Comparison of ENCODE assay signal across 33 cellular contexts in genomic region chr14:33802737-33803136, GRCh38.
DNase-seq lines count a peak whose midpoint lies in the region; ATAC-seq, FAIRE-seq and TF ChIP-seq lines count a peak whose summit lies in the region.
"Had no signal": no experiment of that assay in that cellular context is flagged by ENCODE, and none has a peak within 500 bp of the region (broad histone marks: within the 10 kb centered on the region; RNA-seq: fewer than 3 reads in every experiment).

No MANE protein-coding gene starts in this region.

- BruUV-seq in HepG2 (replicated peaks; lab: Mats Ljungman, UMichigan): no TSS peak

- no peaks in the 10 kb centered on the region for H3K27me3 Mint-ChIP-seq in progenitor cell of endocrine pancreas

- intact Hi-C loops in HepG2 (cut with micrococcal nuclease; ENCODE audit: unreplicated experiment) (no loop called here), right lobe of liver (cut with DNase I) (no loop called here), dorsolateral prefrontal cortex (cut with DNase I) (no loop called here)

- H3K4me1 ChIP-seq in HepG2 (ENCODE audit: insufficient read depth, low read length) (no peaks in the 10 kb centered on the region), right lobe of liver (no peaks in the 10 kb centered on the region)
- H3K4me1 ChIP-seq: A549; BE2C; BLaER1; BLaER1 treated with 17β-estradiol and CSF1 and Interleukin-3, amounts not matched to agents 10 nM and 100 nM; Caco-2 had no signal

- WGBS in HepG2 (ENCODE audit: low lambda C conversion rate): 2% methylated on average over 2 of the region's 2 CpGs
- 53% methylated on average over 2 of the region's 2 CpGs for WGBS in right lobe of liver (ENCODE audit: insufficient coverage, low coverage, low lambda C conversion rate, missing lambda C conversion rate)

- H3K27me3 ChIP-seq in HepG2 (ENCODE audit: control insufficient read depth in 1 of 2, insufficient read depth in 2 of 2, low read length in 2 of 2) (no peaks in the 10 kb centered on the region), right lobe of liver (no peaks in the 10 kb centered on the region), dorsolateral prefrontal cortex (peaks cover 0 to 4% (median 0%) of the 10 kb centered on the region in 45 donors)
- H3K27me3 ChIP-seq: BE2C; BLaER1; BLaER1 treated with 17β-estradiol and CSF1 and Interleukin-3, amounts not matched to agents 10 nM and 100 nM had no signal

- DNase-seq in HepG2 (ENCODE audit: low spot score): no peak
- DNase-seq in right lobe of liver: no peak
- DNase-seq in progenitor cell of endocrine pancreas (ENCODE audit: low spot score, unreplicated experiment): no peak
- no peak for DNase-seq in dorsolateral prefrontal cortex
- DNase-seq: 8988T; ACHN; AML-193; BE2C; C1 segment of cervical spinal cord; Caco-2; Calu3; CD4-positive, alpha-beta memory T cell; CD4-positive, alpha-beta T cell; CD4-positive, CD25-positive, alpha-beta regulatory T cell; CD8-positive, alpha-beta memory T cell; CD8-positive, alpha-beta T cell; COR-L47; DMS 273 treated with DMSO at 0.1 percent for 48 hours; DMS153; DMS53; DMS79; DMS79 treated with DMSO at 0.1 percent for 48 hours; DND-41; EL had no signal

- H3K27ac ChIP-seq in HepG2 (ENCODE audit: extremely low read length, insufficient read depth, low read length) (no peak overlapping the region), right lobe of liver (no peak overlapping the region), dorsolateral prefrontal cortex (peak overlapping the region in 1 of 59 donors; percentile 23)
- H3K27ac ChIP-seq: 22Rv1; A549; BLaER1; BLaER1 treated with 17β-estradiol and CSF1 and Interleukin-3, amounts not matched to agents 10 nM and 100 nM; C4-2B had no signal

- ATAC-seq in HepG2: no peak
- no peak for ATAC-seq in right lobe of liver
- ATAC-seq: A549; CD8-positive, alpha-beta T cell had no signal

- H3K36me3 ChIP-seq in HepG2 (replicated peaks in 1 of 2; ENCODE audit: control insufficient read depth in 1 of 2, insufficient read depth in 2 of 2, low read length in 2 of 2): no peaks in the 10 kb centered on the region
- H3K36me3 ChIP-seq in right lobe of liver: no peaks in the 10 kb centered on the region
- H3K36me3 ChIP-seq: BE2C; BLaER1; BLaER1 treated with 17β-estradiol and CSF1 and Interleukin-3, amounts not matched to agents 10 nM and 100 nM had no signal

- FAIRE-seq in HepG2 (lab: Jason Lieb, UNC): no peak
- FAIRE-seq: A204.1, A549, D721Med had no signal

- H3K9ac ChIP-seq in HepG2 (ENCODE audit: insufficient read depth, low read depth, low read length): no peak overlapping the region
- H3K9ac ChIP-seq: BLaER1; BLaER1 treated with 17β-estradiol and CSF1 and Interleukin-3, amounts not matched to agents 10 nM and 100 nM had no signal

- peaks cover 5% of the 10 kb centered on the region for H3K36me3 Mint-ChIP-seq in progenitor cell of endocrine pancreas (ENCODE audit: insufficient read depth)
- H3K36me3 Mint-ChIP-seq: CD4-positive, CD25-positive, alpha-beta regulatory T cell; CD8-positive, alpha-beta memory T cell; CD8-positive, alpha-beta T cell had no signal

- no peak overlapping the region for H2AFZ ChIP-seq in HepG2 (ENCODE audit: low read length)

- H3K4me3 ChIP-seq in HepG2 (replicated peaks in 1 of 3; ENCODE audit: insufficient read depth in 1 of 3, low read depth in 2 of 3, low read length in 3 of 3) (no peak overlapping the region), right lobe of liver (no peak overlapping the region), dorsolateral prefrontal cortex (no peak overlapping the region)
- H3K4me3 ChIP-seq: A549; BLaER1; BLaER1 treated with 17β-estradiol and CSF1 and Interleukin-3, amounts not matched to agents 10 nM and 100 nM had no signal

- no peak for TF ChIP-seq RAD21 in HepG2 (CRISPR knock-in tag; IDR thresholded peaks at IDR 0.05)

- in situ Hi-C loops in HepG2 (cut with HindIII; ENCODE audit: extremely low pct_ligation_motif_present, low pct_unique_long_range_greater_than_20kb): no loop called here

- no peak for TF ChIP-seq EP300 in HepG2 (IDR thresholded peaks at IDR 0.05; ENCODE audit: low read depth in 2 of 2, low read length in 2 of 2)
- no peak for TF ChIP-seq EP300 in HepG2 (CRISPR knock-in tag; IDR thresholded peaks at IDR 0.05; ENCODE audit: borderline replicate concordance)

- H3K9me3 ChIP-seq in HepG2 (ENCODE audit: low read length): no peaks in the 10 kb centered on the region
- no peaks in the 10 kb centered on the region for H3K9me3 ChIP-seq in right lobe of liver
- H3K9me3 ChIP-seq: A549, BE2C, Caco-2 had no signal

- no peak overlapping the region for H3K4me2 ChIP-seq in HepG2 (ENCODE audit: low read depth, low read length)
- H3K4me2 ChIP-seq: A549; BLaER1; BLaER1 treated with 17β-estradiol and CSF1 and Interleukin-3, amounts not matched to agents 10 nM and 100 nM had no signal

- H3K27ac Mint-ChIP-seq in progenitor cell of endocrine pancreas: peak overlapping the region; percentile 3
- H3K27ac Mint-ChIP-seq: B cell; CD14-positive monocyte; CD4-positive, alpha-beta memory T cell; CD4-positive, alpha-beta T cell; CD4-positive, CD25-positive, alpha-beta regulatory T cell; CD8-positive, alpha-beta memory T cell; CD8-positive, alpha-beta T cell had no signal

- H4K20me1 ChIP-seq in HepG2 (ENCODE audit: insufficient read depth, low read length): no peaks in the 10 kb centered on the region
- H4K20me1 ChIP-seq: BLaER1; BLaER1 treated with 17β-estradiol and CSF1 and Interleukin-3, amounts not matched to agents 10 nM and 100 nM had no signal

- H3K9me3 Mint-ChIP-seq in progenitor cell of endocrine pancreas (ENCODE audit: low read depth): peaks cover 5% of the 10 kb centered on the region
- H3K9me3 Mint-ChIP-seq: CD4-positive, alpha-beta T cell; CD8-positive, alpha-beta T cell had no signal

- POLR2A ChIA-PET in HepG2 (lab: Yijun Ruan, JAX): no interaction called here

- TF ChIP-seq CTCF in HepG2 (CRISPR knock-in tag; IDR thresholded peaks at IDR 0.05): no peak
- no peak for TF ChIP-seq CTCF in right lobe of liver (IDR thresholded peaks at IDR 0.05)
- no peak for TF ChIP-seq CTCF in progenitor cell of endocrine pancreas (IDR thresholded peaks at IDR 0.05; ENCODE audit: unreplicated experiment)
- TF ChIP-seq CTCF in dorsolateral prefrontal cortex (IDR thresholded peaks at IDR 0.05 in 54 of 56, conservative IDR thresholded peaks at IDR 0.05 in 2 of 56; ENCODE audit: low read depth in 1 of 56, partially characterized antibody in 56 of 56): no peak

- no peak for TF ChIP-seq POLR2A in HepG2 (IDR thresholded peaks at IDR 0.05; ENCODE audit: insufficient read depth in 1 of 2, low read depth in 2 of 2, low read length in 2 of 2)
- TF ChIP-seq POLR2A in right lobe of liver (IDR thresholded peaks at IDR 0.05): no peak

- CTCF ChIA-PET in HepG2 (lab: Yijun Ruan, JAX; ENCODE audit: low intra/inter-chr PET ratio, low total read pairs): no interaction called here

- no peak overlapping the region for H3K4me3 Mint-ChIP-seq in progenitor cell of endocrine pancreas (ENCODE audit: low read depth)
- H3K4me3 Mint-ChIP-seq: B cell; CD4-positive, alpha-beta memory T cell; CD4-positive, alpha-beta T cell; CD8-positive, alpha-beta memory T cell; CD8-positive, alpha-beta T cell had no signal

- H3K4me1 Mint-ChIP-seq in progenitor cell of endocrine pancreas (ENCODE audit: low read depth): no peaks in the 10 kb centered on the region
- H3K4me1 Mint-ChIP-seq: CD14-positive monocyte had no signal

- H3K79me2 ChIP-seq in HepG2 (ENCODE audit: insufficient read depth, low read length): no peaks in the 10 kb centered on the region

TF ChIP-seq in HepG2, 621 proteins besides CTCF, POLR2A, EP300 and RAD21:
- TF ChIP-seq PCBP2 (optimal IDR thresholded peaks at IDR 0.05; ENCODE audit: low read depth, low read length, poor library complexity, severe bottlenecking) (peak; percentile 95), TCF7 (IDR thresholded peaks at IDR 0.05; ENCODE audit: low read depth) (no peak)
